9 cellular contexts compared by ENCODE assay signal in genomic region chr20:34579936-34580587, GRCh38. TPM values are rescaled to one million over a fixed set of nuclear protein-coding genes. Genes with fewer than 3 reads are reported as not detected.
DNase-seq lines count a peak whose midpoint lies in the region; ATAC-seq and TF ChIP-seq lines count a peak whose summit lies in the region.
"Had no signal": no experiment of that assay in that cellular context is flagged by ENCODE, and none has a peak within 500 bp of the region (broad histone marks: within the 10 kb centered on the region; RNA-seq: fewer than 3 reads in every experiment).

No MANE protein-coding gene starts in this region.

- no peak overlapping the region for H3K18ac ChIP-seq in IMR-90 (ENCODE audit: low read depth, low read length)

- H3K4me3 ChIP-seq in IMR-90 (ENCODE audit: insufficient read depth, low read depth, low read length): no peak overlapping the region
- no peak overlapping the region for H3K4me3 ChIP-seq in effector memory CD4-positive, alpha-beta T cell (ENCODE audit: insufficient read depth, low read depth, low read length, poor library complexity, severe bottlenecking)

- no peak overlapping the region for H4K5ac ChIP-seq in IMR-90 (ENCODE audit: low read depth, low read length)

- dilution Hi-C loops in IMR-90 (cut with HindIII; ENCODE audit: low sequenced_read_pairs, unreplicated experiment): no loop called here

- peaks cover 40% of the 10 kb centered on the region for H3K4me1 Mint-ChIP-seq in activated T-cell treated with anti-CD3 and anti-CD28 coated beads, Interleukin-2, amount 50 U/mL, for 72 hours (ENCODE audit: low read depth)
- H3K4me1 Mint-ChIP-seq in central memory CD8-positive, alpha-beta T cell: peaks cover 20% of the 10 kb centered on the region

- ATAC-seq in activated T-cell treated with anti-CD3 and anti-CD28 coated beads, Interleukin-2, amount 50 U/mL, for 72 hours (replicated peaks in 1 of 2): peak; percentile 49 to 56
- peak; percentile 28 for ATAC-seq in IMR-90 (ENCODE audit: low read depth)
- ATAC-seq in central memory CD8-positive, alpha-beta T cell (replicated peaks; ENCODE audit: extremely low read depth, poor library complexity, severe bottlenecking): no peak

- no peaks in the 10 kb centered on the region for H3K9me3 ChIP-seq in IMR-90 (ENCODE audit: control insufficient read depth, insufficient read depth, low read length)
- no peaks in the 10 kb centered on the region for H3K9me3 ChIP-seq in effector memory CD4-positive, alpha-beta T cell (ENCODE audit: control insufficient read depth, low read length)

- H2BK120ac ChIP-seq in IMR-90 (ENCODE audit: low read depth, low read length): peak overlapping the region; percentile 28; the same call in 1 of the 2 replicates

- H3K4me2 ChIP-seq in IMR-90 (ENCODE audit: low read depth, low read length): no peak overlapping the region

- in situ Hi-C loops in IMR-90 (cut with MboI; ENCODE audit: low sequenced_read_pairs): loop anchor here (10.0 kb wide), 1 partner anchor 185 kb away; no protein-coding TSS in a partner anchor

- peak overlapping the region; percentile 29; the same call in 1 of the 2 replicates for H4K91ac ChIP-seq in IMR-90 (ENCODE audit: insufficient read depth, low read depth, low read length)

- no peak overlapping the region; the same call in 2 of the 3 replicates for H2BK15ac ChIP-seq in IMR-90 (ENCODE audit: low read depth, low read length)

- no TSS peak for BruUV-seq in IMR-90 (replicated peaks; lab: Mats Ljungman, UMichigan)

- peaks cover 0 to 6% of the 10 kb centered on the region in 2 donors for H3K36me3 Mint-ChIP-seq in activated T-cell treated with anti-CD3 and anti-CD28 coated beads, Interleukin-2, amount 50 U/mL, for 72 hours (ENCODE audit: insufficient read depth in 2 of 2)
- H3K36me3 Mint-ChIP-seq in central memory CD8-positive, alpha-beta T cell (ENCODE audit: insufficient read depth): peaks cover 6% of the 10 kb centered on the region

- peak overlapping the region; percentile 15; the same call in 1 of the 2 replicates for H2AK5ac ChIP-seq in IMR-90 (ENCODE audit: low read depth, low read length)

- H2AK9ac ChIP-seq in IMR-90 (replicated peaks; ENCODE audit: low read depth, low read length, poor library complexity): no peak overlapping the region

- no peak overlapping the region for H3K14ac ChIP-seq in IMR-90 (replicated peaks; ENCODE audit: low read depth, low read length)

- intact Hi-C loops in IMR-90 (cut with micrococcal nuclease): loop anchor here (1.0 to 10.0 kb wide), 3 partner anchors 128 to 385 kb away; no protein-coding TSS in a partner anchor

- WGBS in IMR-90 (ENCODE audit: extremely low coverage in 2 of 2, insufficient read length in 1 of 2), 2 experiments: 50% methylated on average over 2 of the region's 4 CpGs; no CpG with 5 or more reads in 1 of the 2 experiments

- no peaks in the 10 kb centered on the region for H4K20me1 ChIP-seq in IMR-90 (ENCODE audit: insufficient read depth, low read length)

- H3K9ac ChIP-seq in IMR-90 (ENCODE audit: low read depth, low read length): no peak overlapping the region

- peak overlapping the region; percentile 64 for H2AFZ ChIP-seq in IMR-90 (replicated peaks; ENCODE audit: low read length, poor library complexity)

- peak overlapping the region; percentile 10 for H2BK5ac ChIP-seq in IMR-90 (ENCODE audit: low read depth, low read length, poor library complexity, severe bottlenecking)

- no peaks in the 10 kb centered on the region; a peak in 1 of 4 replicates for H3K79me1 ChIP-seq in IMR-90 (ENCODE audit: low read depth in 1 of 2, low read length in 2 of 2)

- H3K4ac ChIP-seq in IMR-90 (ENCODE audit: low read depth, low read length): peak overlapping the region; percentile 60

- H3K27me3 ChIP-seq in IMR-90 (ENCODE audit: control insufficient read depth, insufficient read depth, low read length): no peaks in the 10 kb centered on the region
- H3K27me3 ChIP-seq in effector memory CD4-positive, alpha-beta T cell (replicated peaks; ENCODE audit: control insufficient read depth, insufficient read depth, low read length, poor library complexity, severe bottlenecking): no peaks in the 10 kb centered on the region

- H3K56ac ChIP-seq in IMR-90 (ENCODE audit: extremely low read depth, insufficient read depth, low read length): no peak overlapping the region

- H2BK20ac ChIP-seq in IMR-90 (ENCODE audit: low read depth, low read length): no peak overlapping the region

- peaks cover 19% of the 10 kb centered on the region for H3K9me1 ChIP-seq in IMR-90 (ENCODE audit: insufficient read depth, low read length)

- POLR2A ChIA-PET in IMR-90 (lab: Charles Lee; ENCODE audit: unreplicated experiment): no interaction called here

- H3K23ac ChIP-seq in IMR-90 (ENCODE audit: low read depth, low read length): no peak overlapping the region

- TF ChIP-seq RAD21 in IMR-90 (IDR thresholded peaks at IDR 0.05; ENCODE audit: low read length): no peak

- CTCF ChIA-PET in IMR-90 (lab: Yijun Ruan, JAX): interaction anchor here (1.5 to 2.8 kb wide), 2 partner anchors 17 to 190 kb away, joined by 4 to 12 read pairs; no protein-coding TSS in a partner anchor

- DNase-seq in activated T-cell treated with anti-CD3 and anti-CD28 coated beads, Interleukin-2, amount 50 U/mL, for 72 hours: peak; percentile 34 to 37
- DNase-seq in activated T-cell treated with anti-CD3 and anti-CD28 coated beads, Interleukin-2, amount 50 U/mL, for 48 hours: no peak
- DNase-seq in IMR-90 (peak; percentile 34), superior temporal gyrus (ENCODE audit: extremely low spot score) (peak; percentile 57)
- DNase-seq in central memory CD8-positive, alpha-beta T cell (ENCODE audit: low spot score in 2 of 2): no peak
- no peak for DNase-seq in effector memory CD4-positive, alpha-beta T cell
- no peak for DNase-seq in stimulated activated CD8-positive, alpha-beta memory T cell treated with anti-CD3 and anti-CD28 coated beads, Interleukin-4, amount 100 ng/mL, for 48 hours
- DNase-seq in stimulated activated CD4-positive, alpha-beta T cell treated with anti-CD3 and anti-CD28 coated beads, Interleukin-4, amount 100 ng/mL, for 1 hour: no peak

- no peak for TF ChIP-seq POLR2A in IMR-90 (IDR thresholded peaks at IDR 0.05; ENCODE audit: low read depth, low read length)

- H3K27me3 Mint-ChIP-seq in activated T-cell treated with anti-CD3 and anti-CD28 coated beads, Interleukin-2, amount 50 U/mL, for 72 hours (ENCODE audit: low read depth): no peaks in the 10 kb centered on the region
- H3K27me3 Mint-ChIP-seq in central memory CD8-positive, alpha-beta T cell: no peaks in the 10 kb centered on the region

- no peaks in the 10 kb centered on the region for H3K9me3 Mint-ChIP-seq in activated T-cell treated with anti-CD3 and anti-CD28 coated beads, Interleukin-2, amount 50 U/mL, for 72 hours
- H3K9me3 Mint-ChIP-seq in central memory CD8-positive, alpha-beta T cell: no peaks in the 10 kb centered on the region

- H4K8ac ChIP-seq in IMR-90 (ENCODE audit: low read depth in 2 of 2, low read length in 2 of 2): peak overlapping the region in 1 of 2 experiments; percentile 30; a peak in 1 of 4 replicates

- no peak for TF ChIP-seq CTCF in IMR-90 (conservative IDR thresholded peaks at IDR 0.05; ENCODE audit: low read depth, low read length)

- peaks cover 17% of the 10 kb centered on the region for H3K4me1 ChIP-seq in IMR-90 (ENCODE audit: control insufficient read depth, insufficient read depth, low read length)
- H3K4me1 ChIP-seq in effector memory CD4-positive, alpha-beta T cell (ENCODE audit: control insufficient read depth, insufficient read depth, low read length, poor library complexity, severe bottlenecking): peaks cover 11% of the 10 kb centered on the region

- peak overlapping the region; percentile 90 for H3K27ac Mint-ChIP-seq in activated T-cell treated with anti-CD3 and anti-CD28 coated beads, Interleukin-2, amount 50 U/mL, for 72 hours
- peak overlapping the region; percentile 75 for H3K27ac Mint-ChIP-seq in central memory CD8-positive, alpha-beta T cell (ENCODE audit: low read depth)

- H3K27ac ChIP-seq in IMR-90 (ENCODE audit: insufficient read depth, low read length): no peak overlapping the region
- no peak overlapping the region for H3K27ac ChIP-seq in effector memory CD4-positive, alpha-beta T cell (ENCODE audit: insufficient read depth, low read length, poor library complexity, severe bottlenecking)
- H3K27ac ChIP-seq: C4-2B had no signal

- H3K4me3 Mint-ChIP-seq in activated T-cell treated with anti-CD3 and anti-CD28 coated beads, Interleukin-2, amount 50 U/mL, for 72 hours: peak overlapping the region; percentile 42 to 49
- no peak overlapping the region for H3K4me3 Mint-ChIP-seq in central memory CD8-positive, alpha-beta T cell

- H3K36me3 ChIP-seq in IMR-90 (ENCODE audit: control insufficient read depth, insufficient read depth, low read length): peaks cover 2% of the 10 kb centered on the region
- H3K36me3 ChIP-seq in effector memory CD4-positive, alpha-beta T cell (ENCODE audit: control insufficient read depth, insufficient read depth, low read length): peaks cover 3% of the 10 kb centered on the region

TF ChIP-seq in IMR-90, 13 proteins besides CTCF, POLR2A, EP300 and RAD21 (continues in another document):
- TF ChIP-seq FOS (IDR thresholded peaks at IDR 0.05; ENCODE audit: low read depth, low read length): no peak
- no peak for TF ChIP-seq MAFK (IDR thresholded peaks at IDR 0.05; ENCODE audit: low read depth, low read length)
- TF ChIP-seq NFE2L2 (IDR thresholded peaks at IDR 0.05; ENCODE audit: low read depth, low read length): no peak
- no peak for TF ChIP-seq CHD1 (IDR thresholded peaks at IDR 0.05; ENCODE audit: low read depth, low read length)
- TF ChIP-seq BHLHE40 (IDR thresholded peaks at IDR 0.05; ENCODE audit: low read depth, low read length): no peak
- TF ChIP-seq MXI1 (IDR thresholded peaks at IDR 0.05; ENCODE audit: borderline replicate concordance, low read depth, low read length): no peak
- no peak for TF ChIP-seq RCOR1 (IDR thresholded peaks at IDR 0.05; ENCODE audit: insufficient replicate concordance, low read length)
- TF ChIP-seq MAZ (IDR thresholded peaks at IDR 0.05; ENCODE audit: borderline replicate concordance, low read depth, low read length): no peak
- no peak for TF ChIP-seq RFX5 (IDR thresholded peaks at IDR 0.05; ENCODE audit: low read depth, low read length)
- TF ChIP-seq USF2 (IDR thresholded peaks at IDR 0.05; ENCODE audit: low read depth, low read length): no peak

RNA-seq across cellular contexts. Expression of gene MAP1LC3A, which starts 21.5 kb away (rescaled TPM):
- 1 to 10 TPM; 3.7 to 5.2 TPM for total RNA-seq in activated T-cell treated with anti-CD3 and anti-CD28 coated beads, Interleukin-2, amount 50 U/mL, for 72 hours
- 10.0 and 12.5 TPM in 2 replicates for total RNA-seq in IMR-90 (2012; rRNA removed)
- 39.7 and 50.7 TPM in 2 replicates for polyA plus RNA-seq in IMR-90 (2012; rRNA removed)
- 42.3 and 104 TPM in 2 replicates for polyA plus RNA-seq in IMR-90 (2012; cell fraction: cytosol; rRNA removed)
- 149 and 281 TPM in 2 replicates for polyA plus RNA-seq in IMR-90 (2012; cell fraction: nucleus; rRNA removed; ENCODE audit: low replicate concordance)

Comparison
In these comparisons a context has a peak if more than half of its experiments do, and no peak if none do; other contexts are left out.
1. DNase-seq: peak in activated T-cell treated with anti-CD3 and anti-CD28 coated beads, Interleukin-2, amount 50 U/mL, for 72 hours (2 of 2), IMR-90 (single experiment) and superior temporal gyrus (single experiment); none in activated T-cell treated with anti-CD3 and anti-CD28 coated beads, Interleukin-2, amount 50 U/mL, for 48 hours (0 of 2), central memory CD8-positive, alpha-beta T cell (0 of 2), effector memory CD4-positive, alpha-beta T cell (0 of 3), stimulated activated CD8-positive, alpha-beta memory T cell treated with anti-CD3 and anti-CD28 coated beads, Interleukin-4, amount 100 ng/mL, for 48 hours (single experiment) and stimulated activated CD4-positive, alpha-beta T cell treated with anti-CD3 and anti-CD28 coated beads, Interleukin-4, amount 100 ng/mL, for 1 hour (single experiment).